ENCODE assay signal across 14 cellular contexts in the genomic region with DNA sequence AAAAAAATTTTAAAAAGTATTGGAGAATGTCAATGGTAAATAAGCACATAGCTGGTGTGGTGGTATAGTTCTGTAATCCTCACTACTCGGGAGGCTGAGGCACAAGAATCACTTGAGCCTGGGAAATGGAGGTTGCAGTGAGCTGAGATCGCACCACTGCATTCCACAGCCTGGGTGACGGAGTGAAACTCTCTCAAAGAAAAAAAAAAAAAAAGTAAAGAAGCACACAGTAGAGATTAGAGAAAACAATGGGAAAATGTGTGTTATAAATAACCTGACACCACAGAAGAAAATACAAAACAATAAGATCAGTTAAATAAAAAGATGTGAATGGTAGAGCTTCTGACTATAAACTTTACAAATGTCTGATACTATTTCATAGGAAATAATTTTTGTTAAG.
"Had no signal": no experiment of that assay in that cellular context is flagged by ENCODE, and none has a peak within 500 bp of the region (broad histone marks: within the 10 kb centered on the region; RNA-seq: fewer than 3 reads in every experiment).

No MANE protein-coding gene starts in this region.

- DNase-seq: activated CD4-positive, alpha-beta T cell treated with anti-CD3 and anti-CD28 coated beads for 48 hours; activated CD8-positive, alpha-beta memory T cell treated with anti-CD3 and anti-CD28 coated beads, Interleukin-2, amount 50 U/mL, for 48 hours; activated CD8-positive, alpha-beta T cell treated with anti-CD3 and anti-CD28 coated beads, Interleukin-2, amount 10 ng/mL, durations not matched to agents 7 days and 5 days; activated naive CD4-positive, alpha-beta T cell; activated naive CD8-positive, alpha-beta T cell treated with anti-CD3 and anti-CD28 coated beads, Interleukin-2, amount 50 U/mL, for 24 hours; effector memory CD8-positive, alpha-beta T cell; erythroblast; left ventricle myocardium inferior; retina; stimulated activated CD4-positive, alpha-beta T cell treated with anti-CD3 and anti-CD28 coated beads, Interleukin-4, amount 100 ng/mL, for 1 hour; stimulated activated CD8-positive, alpha-beta memory T cell treated with anti-CD3 and anti-CD28 coated beads, Interleukin-4, amount 100 ng/mL, for 48 hours; stimulated activated naive CD8-positive, alpha-beta T cell treated with anti-CD3 and anti-CD28 coated beads, Interleukin-15, amount 100 ng/mL, for 72 hours had no signal

- ATAC-seq: activated CD8-positive, alpha-beta T cell treated with anti-CD3 and anti-CD28 coated beads, Interleukin-2, amount 10 ng/mL, durations not matched to agents 7 days and 5 days; activated naive CD8-positive, alpha-beta T cell treated with anti-CD3 and anti-CD28 coated beads, Interleukin-2, amount 50 U/mL, for 24 hours; effector memory CD8-positive, alpha-beta T cell; stimulated activated naive CD8-positive, alpha-beta T cell treated with anti-CD3 and anti-CD28 coated beads, Interleukin-15, amount 100 ng/mL, for 72 hours had no signal

- H3K27me3 Mint-ChIP-seq: activated naive CD8-positive, alpha-beta T cell treated with anti-CD3 and anti-CD28 coated beads, Interleukin-2, amount 50 U/mL, for 24 hours; effector memory CD8-positive, alpha-beta T cell; memory B cell; stimulated activated naive CD8-positive, alpha-beta T cell treated with anti-CD3 and anti-CD28 coated beads, Interleukin-15, amount 100 ng/mL, for 72 hours had no signal

- H3K4me3 Mint-ChIP-seq: activated CD8-positive, alpha-beta T cell treated with anti-CD3 and anti-CD28 coated beads, Interleukin-2, amount 10 ng/mL, durations not matched to agents 7 days and 5 days; activated naive CD8-positive, alpha-beta T cell treated with anti-CD3 and anti-CD28 coated beads, Interleukin-2, amount 50 U/mL, for 24 hours; effector memory CD8-positive, alpha-beta T cell; memory B cell; stimulated activated naive CD8-positive, alpha-beta T cell treated with anti-CD3 and anti-CD28 coated beads, Interleukin-15, amount 100 ng/mL, for 72 hours; T-helper 1 cell treated with Interleukin-12 subunit alpha and Interleukin-12 subunit beta and Interleukin-4 antibody, amounts not matched to agents 30 μg/mL and 1 μg/mL, for 36 hours had no signal

- H3K27ac Mint-ChIP-seq: activated CD8-positive, alpha-beta T cell treated with anti-CD3 and anti-CD28 coated beads, Interleukin-2, amount 10 ng/mL, durations not matched to agents 7 days and 5 days; activated naive CD8-positive, alpha-beta T cell treated with anti-CD3 and anti-CD28 coated beads, Interleukin-2, amount 50 U/mL, for 24 hours; effector memory CD8-positive, alpha-beta T cell; memory B cell; stimulated activated naive CD8-positive, alpha-beta T cell treated with anti-CD3 and anti-CD28 coated beads, Interleukin-15, amount 100 ng/mL, for 72 hours; T-helper 1 cell treated with Interleukin-12 subunit alpha and Interleukin-12 subunit beta and Interleukin-4 antibody, amounts not matched to agents 30 μg/mL and 1 μg/mL, for 36 hours had no signal

- H3K4me1 Mint-ChIP-seq: activated naive CD8-positive, alpha-beta T cell treated with anti-CD3 and anti-CD28 coated beads, Interleukin-2, amount 50 U/mL, for 24 hours; memory B cell had no signal

- H3K9me3 Mint-ChIP-seq: activated naive CD8-positive, alpha-beta T cell treated with anti-CD3 and anti-CD28 coated beads, Interleukin-2, amount 50 U/mL, for 24 hours; effector memory CD8-positive, alpha-beta T cell; stimulated activated naive CD8-positive, alpha-beta T cell treated with anti-CD3 and anti-CD28 coated beads, Interleukin-15, amount 100 ng/mL, for 72 hours; T-helper 1 cell treated with Interleukin-12 subunit alpha and Interleukin-12 subunit beta and Interleukin-4 antibody, amounts not matched to agents 30 μg/mL and 1 μg/mL, for 36 hours had no signal
